28 cellular contexts compared by ENCODE assay signal in the genomic region with DNA sequence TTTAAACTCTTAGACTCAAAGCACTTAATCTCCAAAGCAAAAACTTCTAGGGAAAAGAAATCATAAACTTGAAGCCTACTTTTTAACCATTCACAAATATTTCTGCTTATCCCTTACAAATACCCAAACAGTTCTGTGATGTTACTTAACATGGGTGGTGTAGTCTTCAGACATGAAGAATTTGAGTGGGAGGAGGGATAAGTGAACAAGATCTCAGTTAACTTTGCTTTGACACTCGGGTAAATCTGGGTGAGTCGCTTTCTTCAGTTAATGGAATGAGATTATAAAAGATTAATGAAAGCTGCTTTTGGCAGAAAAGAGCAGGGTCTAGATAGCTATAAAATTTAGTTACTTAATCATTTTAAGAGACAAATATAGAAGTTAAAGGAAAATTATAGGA. TPM values are rescaled to one million over a fixed set of nuclear protein-coding genes. Genes with fewer than 3 reads are reported as not detected.
"Had no signal": no experiment of that assay in that cellular context is flagged by ENCODE, and none has a peak within 500 bp of the region (broad histone marks: within the 10 kb centered on the region; RNA-seq: fewer than 3 reads in every experiment).

No MANE protein-coding gene starts in this region.

- H3K9me3 Mint-ChIP-seq: activated CD4-positive, alpha-beta T cell treated with anti-CD3 and anti-CD28 coated beads, Interleukin-2, amount 10 ng/mL, durations not matched to agents 24 days and 14 days; activated naive CD4-positive, alpha-beta T cell treated with anti-CD3 and anti-CD28 coated beads, Interleukin-2, amount 10 ng/mL, durations not matched to agents 7 days and 5 days; nephron had no signal

- H3K4me3 ChIP-seq: body of pancreas, coronary artery, dorsolateral prefrontal cortex, mucosa of descending colon, stomach, transverse colon had no signal

- H3K27ac Mint-ChIP-seq: activated CD4-positive, alpha-beta memory T cell treated with anti-CD3 and anti-CD28 coated beads for 36 hours; activated CD4-positive, alpha-beta T cell treated with anti-CD3 and anti-CD28 coated beads, Interleukin-2, amount 10 ng/mL, durations not matched to agents 24 days and 14 days; activated naive CD4-positive, alpha-beta T cell treated with anti-CD3 and anti-CD28 coated beads, Interleukin-2, amount 10 ng/mL, durations not matched to agents 7 days and 5 days; effector memory CD8-positive, alpha-beta T cell; nephron; stimulated activated naive B cell treated with anti-CD40 and anti-IgM and Interleukin-4, amounts not matched to agents 10 μg/mL and 1 μg/mL and 100 μg/mL, for 72 hours had no signal

- H3K27me3 ChIP-seq: body of pancreas, dorsolateral prefrontal cortex, stomach, transverse colon had no signal

- H3K36me3 ChIP-seq: stomach, transverse colon had no signal

- DNase-seq: activated CD4-positive, alpha-beta memory T cell treated with anti-CD3 and anti-CD28 coated beads for 36 hours; activated CD4-positive, alpha-beta T cell treated with anti-CD3 and anti-CD28 coated beads, Interleukin-2, amount 10 ng/mL, durations not matched to agents 24 days and 14 days; activated CD4-positive, CD25-positive, alpha-beta regulatory T cell treated with anti-CD3 and anti-CD28 coated beads, Interleukin-2, amount 50 U/mL, for 72 hours; activated CD8-positive, alpha-beta memory T cell treated with anti-CD3 and anti-CD28 coated beads, Interleukin-2, amount 50 U/mL, for 4 hours; activated gamma-delta T cell; activated naive CD4-positive, alpha-beta T cell treated with anti-CD3 and anti-CD28 coated beads, Interleukin-2, amount 10 ng/mL, durations not matched to agents 7 days and 5 days; activated T-cell treated with anti-CD3 and anti-CD28 coated beads, Interleukin-2, amount 50 U/mL, for 1 hour; anterior cingulate cortex; body of pancreas; dorsolateral prefrontal cortex; effector memory CD8-positive, alpha-beta T cell; erythroblast; foreskin melanocyte; islet precursor cell; left ventricle myocardium superior; mucosa of descending colon; posterior cingulate gyrus; small intestine; stimulated activated CD4-positive, alpha-beta T cell treated with anti-CD3 and anti-CD28 coated beads, Interleukin-1b, Interleukin-23, amount 100 ng/mL, for 48 hours; stimulated activated naive B cell treated with anti-CD40 and anti-IgM and Interleukin-4, amounts not matched to agents 10 μg/mL and 1 μg/mL and 100 μg/mL, for 72 hours; stomach; transverse colon had no signal

- H3K36me3 Mint-ChIP-seq: activated CD4-positive, alpha-beta memory T cell treated with anti-CD3 and anti-CD28 coated beads for 36 hours; activated naive CD4-positive, alpha-beta T cell treated with anti-CD3 and anti-CD28 coated beads, Interleukin-2, amount 10 ng/mL, durations not matched to agents 7 days and 5 days; stimulated activated naive B cell treated with anti-CD40 and anti-IgM and Interleukin-4, amounts not matched to agents 10 μg/mL and 1 μg/mL and 100 μg/mL, for 72 hours had no signal

- H3K4me3 Mint-ChIP-seq: activated CD4-positive, alpha-beta memory T cell treated with anti-CD3 and anti-CD28 coated beads for 36 hours; activated CD4-positive, alpha-beta T cell treated with anti-CD3 and anti-CD28 coated beads, Interleukin-2, amount 10 ng/mL, durations not matched to agents 24 days and 14 days; activated naive CD4-positive, alpha-beta T cell treated with anti-CD3 and anti-CD28 coated beads, Interleukin-2, amount 10 ng/mL, durations not matched to agents 7 days and 5 days; effector memory CD8-positive, alpha-beta T cell; nephron; stimulated activated naive B cell treated with anti-CD40 and anti-IgM and Interleukin-4, amounts not matched to agents 10 μg/mL and 1 μg/mL and 100 μg/mL, for 72 hours had no signal

- H3K9me3 ChIP-seq: body of pancreas, stomach, transverse colon had no signal

- H3K4me1 Mint-ChIP-seq: activated CD4-positive, alpha-beta T cell treated with anti-CD3 and anti-CD28 coated beads, Interleukin-2, amount 10 ng/mL, durations not matched to agents 24 days and 14 days; activated naive CD4-positive, alpha-beta T cell treated with anti-CD3 and anti-CD28 coated beads, Interleukin-2, amount 10 ng/mL, durations not matched to agents 7 days and 5 days; stimulated activated naive B cell treated with anti-CD40 and anti-IgM and Interleukin-4, amounts not matched to agents 10 μg/mL and 1 μg/mL and 100 μg/mL, for 72 hours had no signal

- H3K27me3 Mint-ChIP-seq: activated CD4-positive, alpha-beta memory T cell treated with anti-CD3 and anti-CD28 coated beads for 36 hours; activated CD4-positive, alpha-beta T cell treated with anti-CD3 and anti-CD28 coated beads, Interleukin-2, amount 10 ng/mL, durations not matched to agents 24 days and 14 days; activated naive CD4-positive, alpha-beta T cell treated with anti-CD3 and anti-CD28 coated beads, Interleukin-2, amount 10 ng/mL, durations not matched to agents 7 days and 5 days; effector memory CD8-positive, alpha-beta T cell; stimulated activated naive B cell treated with anti-CD40 and anti-IgM and Interleukin-4, amounts not matched to agents 10 μg/mL and 1 μg/mL and 100 μg/mL, for 72 hours had no signal

- H3K4me1 ChIP-seq: transverse colon had no signal

- H3K27ac ChIP-seq: body of pancreas, coronary artery, dorsolateral prefrontal cortex, stomach, transverse colon had no signal

RNA-seq across cellular contexts. Expression of a gene that starts 47.5 kb away (rescaled TPM):
- total RNA-seq: activated CD4-positive, alpha-beta memory T cell treated with anti-CD3 and anti-CD28 coated beads for 36 hours; activated CD4-positive, alpha-beta T cell treated with anti-CD3 and anti-CD28 coated beads, Interleukin-2, amount 10 ng/mL, durations not matched to agents 24 days and 14 days; activated CD8-positive, alpha-beta memory T cell treated with anti-CD3 and anti-CD28 coated beads for 36 hours; myocyte; T-helper 1 cell treated with Interleukin-12 subunit alpha and Interleukin-12 subunit beta and Interleukin-4 antibody, amounts not matched to agents 30 ng/mL and 1 ng/mL, for 36 hours had no signal
- polyA plus RNA-seq: stomach had no signal

RNA-seq across cellular contexts. Expression of a gene that starts 51.3 kb away (rescaled TPM):
- total RNA-seq: activated CD4-positive, alpha-beta memory T cell treated with anti-CD3 and anti-CD28 coated beads for 36 hours; activated CD4-positive, alpha-beta T cell treated with anti-CD3 and anti-CD28 coated beads, Interleukin-2, amount 10 ng/mL, durations not matched to agents 24 days and 14 days; activated CD8-positive, alpha-beta memory T cell treated with anti-CD3 and anti-CD28 coated beads for 36 hours; myocyte; T-helper 1 cell treated with Interleukin-12 subunit alpha and Interleukin-12 subunit beta and Interleukin-4 antibody, amounts not matched to agents 30 ng/mL and 1 ng/mL, for 36 hours had no signal
- polyA plus RNA-seq: urinary bladder had no signal
